Comparison of ENCODE assay signal across 21 cellular contexts in the genomic region with DNA sequence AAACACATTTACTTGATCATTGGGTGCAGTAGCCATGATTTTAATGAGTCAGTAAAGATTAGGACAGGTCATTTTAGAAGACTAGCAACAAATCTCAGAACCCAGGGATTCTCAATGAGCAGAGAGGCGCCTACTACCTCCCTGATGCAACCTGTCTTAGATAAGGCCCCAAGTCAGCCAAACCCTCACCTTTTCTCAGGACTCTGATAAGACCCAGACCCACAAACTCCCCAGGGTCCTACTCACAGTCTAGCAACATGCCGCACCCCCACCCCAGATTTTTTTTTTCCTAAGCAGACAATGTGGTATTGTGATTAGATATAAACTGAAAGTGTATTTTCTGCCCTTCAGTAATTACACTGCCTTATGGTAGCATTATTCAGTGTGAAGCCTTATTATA.
"Had no signal": no experiment of that assay in that cellular context is flagged by ENCODE, and none has a peak within 500 bp of the region (broad histone marks: within the 10 kb centered on the region; RNA-seq: fewer than 3 reads in every experiment).

No MANE protein-coding gene starts in this region.

- H3K9me3 ChIP-seq: colonic mucosa, esophagus muscularis mucosa, gastroesophageal sphincter, left lung, lower lobe of right lung had no signal

- DNase-seq: colonic mucosa; cortex of kidney; effector CD8-positive, alpha-beta T cell; effector memory CD8-positive, alpha-beta T cell; foreskin keratinocyte; head of caudate nucleus; hypothalamus; left cardiac atrium; left lung; left ventricle myocardium superior; lower lobe of right lung; mesenchymal stem cell; midbrain had no signal

- H3K79me2 ChIP-seq: hepatocyte had no signal

- H2AFZ ChIP-seq: hepatocyte had no signal

- H3K27ac ChIP-seq: colonic mucosa, esophagus muscularis mucosa, foreskin keratinocyte, gastroesophageal sphincter, hepatocyte, left lung, lower lobe of right lung had no signal

- H3K36me3 ChIP-seq: colonic mucosa, esophagus muscularis mucosa, gastroesophageal sphincter, left lung, lower lobe of right lung had no signal

- FAIRE-seq: endothelial cell of umbilical vein, frontal cortex, islet of Langerhans, keratinocyte had no signal

- H3K27ac Mint-ChIP-seq: dendritic cell treated with granulocyte-macrophage colony-stimulating factor and Interleukin-4, amounts not matched to agents 40 ng/mL and 50 ng/mL, for 4 days; effector memory CD8-positive, alpha-beta T cell had no signal

- H3K4me3 Mint-ChIP-seq: dendritic cell treated with granulocyte-macrophage colony-stimulating factor and Interleukin-4, amounts not matched to agents 40 ng/mL and 50 ng/mL, for 4 days; effector memory CD8-positive, alpha-beta T cell had no signal

- H3K4me2 ChIP-seq: hepatocyte had no signal

- H3K4me3 ChIP-seq: colonic mucosa, esophagus muscularis mucosa, gastroesophageal sphincter, hepatocyte, left lung, lower lobe of right lung had no signal

- H3K27me3 ChIP-seq: colonic mucosa, foreskin keratinocyte had no signal

- H3K4me1 ChIP-seq: colonic mucosa, esophagus muscularis mucosa, foreskin keratinocyte, gastroesophageal sphincter, left lung, lower lobe of right lung had no signal

- H3K9me3 Mint-ChIP-seq: dendritic cell treated with granulocyte-macrophage colony-stimulating factor and Interleukin-4, amounts not matched to agents 40 ng/mL and 50 ng/mL, for 4 days had no signal

- H3K27me3 Mint-ChIP-seq: effector memory CD8-positive, alpha-beta T cell had no signal
